Comparison of ENCODE assay signal across 18 cellular contexts in genomic region chr4:20992002-20992401, GRCh38.
DNase-seq lines count a peak whose midpoint lies in the region; ATAC-seq, FAIRE-seq and TF ChIP-seq lines count a peak whose summit lies in the region.
"Had no signal": no experiment of that assay in that cellular context is flagged by ENCODE, and none has a peak within 500 bp of the region (broad histone marks: within the 10 kb centered on the region; RNA-seq: fewer than 3 reads in every experiment).

No MANE protein-coding gene starts in this region.

- H3K79me2 ChIP-seq in endothelial cell of umbilical vein (ENCODE audit: control insufficient read depth, insufficient read depth, low read length) (no peaks in the 10 kb centered on the region), neural progenitor cell (ENCODE audit: low read depth) (no peaks in the 10 kb centered on the region)

- H3K27me3 ChIP-seq in endothelial cell of umbilical vein (ENCODE audit: control insufficient read depth in 2 of 2, insufficient read depth in 2 of 2, low read length in 2 of 2), result no peaks in the 10 kb centered on the region
- H3K27me3 ChIP-seq in neural progenitor cell, result no peaks in the 10 kb centered on the region
- H3K27me3 ChIP-seq: SJCRH30 had no signal

- H3K4me3 Mint-ChIP-seq in neural progenitor cell, result no peak overlapping the region
- H3K4me3 Mint-ChIP-seq: CD14-positive monocyte, H9, IgD-negative memory B cell had no signal

- peak overlapping the region; percentile 37 for H2AFZ ChIP-seq in endothelial cell of umbilical vein (ENCODE audit: low read depth, low read length)
- no peak overlapping the region for H2AFZ ChIP-seq in neural progenitor cell (replicated peaks)
- H2AFZ ChIP-seq: PC-9 had no signal

- ATAC-seq in HG03097 (IDR thresholded peaks at IDR 0.05; ENCODE audit: low FRiP score, unreplicated experiment), result no peak

- H3F3A ChIP-seq in neural progenitor cell (ENCODE audit: low read depth), result no peaks in the 10 kb centered on the region

- no peaks in the 10 kb centered on the region for H3K9me1 ChIP-seq in endothelial cell of umbilical vein (replicated peaks; ENCODE audit: control insufficient read depth, extremely low read depth, insufficient read depth, low read length)

- no peak overlapping the region for H3K27ac Mint-ChIP-seq in neural progenitor cell
- H3K27ac Mint-ChIP-seq: CD14-positive monocyte, H9, IgD-negative memory B cell had no signal

- DNase-seq in MV-4-11 (lab: John Stamatoyannopoulos, UW) (peak; percentile 89), RCC 7860 (ENCODE audit: low spot score) (peak; percentile 20), endothelial cell of umbilical vein (ENCODE audit: low read depth, low spot score) (peak; percentile 84), pulmonary artery endothelial cell (ENCODE audit: low read depth, low spot score) (peak; percentile 20), COR-L47 (lab: John Stamatoyannopoulos, UW) (no peak), neural progenitor cell (ENCODE audit: low spot score) (no peak)
- DNase-seq: AML-193, GF-D8, H9, Kasumi-1, NCI-H1105 treated with DMSO at 0.1 percent for 48 hours, NCI-H1694, NCI-H2081 treated with DMSO at 0.1 percent for 48 hours, PC-9, SJCRH30 had no signal

- H3K4me1 Mint-ChIP-seq in neural progenitor cell, result no peaks in the 10 kb centered on the region
- H3K4me1 Mint-ChIP-seq: CD14-positive monocyte, IgD-negative memory B cell had no signal

- no peaks in the 10 kb centered on the region for H3K9me3 ChIP-seq in endothelial cell of umbilical vein (replicated peaks; ENCODE audit: control insufficient read depth, insufficient read depth, low read length)
- H3K9me3 ChIP-seq in neural progenitor cell (ENCODE audit: low read depth), result no peaks in the 10 kb centered on the region

- peak overlapping the region; percentile 20 for H3K27ac ChIP-seq in endothelial cell of umbilical vein (ENCODE audit: insufficient read depth, low read depth, low read length)
- no peak overlapping the region for H3K27ac ChIP-seq in neural progenitor cell
- H3K27ac ChIP-seq: PC-9, SJCRH30 had no signal

- no peaks in the 10 kb centered on the region for H3K9me3 Mint-ChIP-seq in neural progenitor cell

- H3K4me2 ChIP-seq in endothelial cell of umbilical vein (ENCODE audit: insufficient read depth, low read length) (no peak overlapping the region), neural progenitor cell (no peak overlapping the region)
- H3K4me2 ChIP-seq: PC-9 had no signal

- no peak overlapping the region for H3K4me3 ChIP-seq in endothelial cell of umbilical vein (replicated peaks in 1 of 3; ENCODE audit: insufficient read depth in 1 of 3, low read depth in 1 of 3, low read length in 3 of 3)
- no peak overlapping the region for H3K4me3 ChIP-seq in neural progenitor cell
- H3K4me3 ChIP-seq: PC-9, SJCRH30 had no signal

- TF ChIP-seq POLR2A in endothelial cell of umbilical vein (IDR thresholded peaks at IDR 0.05; ENCODE audit: low read depth, low read length), result no peak

- TF ChIP-seq CTCF in endothelial cell of umbilical vein (IDR thresholded peaks at IDR 0.05; ENCODE audit: extremely low read depth in 1 of 2, insufficient read depth in 1 of 2, low read depth in 1 of 2, low read length in 2 of 2) (no peak), neural progenitor cell (IDR thresholded peaks at IDR 0.05) (no peak)

- POLR2A ChIA-PET in endothelial cell of umbilical vein (lab: Charles Lee), result no interaction called here

- intact Hi-C loops in endothelial cell of umbilical vein (cut with micrococcal nuclease), result no loop called here

- no peak for FAIRE-seq in RCC 7860 (lab: Jason Lieb, UNC)
- peak; percentile 67 for FAIRE-seq in endothelial cell of umbilical vein (lab: Jason Lieb, UNC)

- CTCF ChIA-PET in endothelial cell of umbilical vein (lab: Charles Lee), result interaction anchor here (0.7 kb wide), 1 partner anchor 773 kb away, joined by 3 read pairs; no protein-coding TSS in a partner anchor

- no TSS peak for BruUV-seq in endothelial cell of umbilical vein (replicated peaks; lab: Mats Ljungman, UMichigan)

- H3K4me1 ChIP-seq in endothelial cell of umbilical vein (ENCODE audit: control insufficient read depth, extremely low read depth, insufficient read depth, low read length), result no peaks in the 10 kb centered on the region
- no peaks in the 10 kb centered on the region for H3K4me1 ChIP-seq in neural progenitor cell
- H3K4me1 ChIP-seq: SJCRH30 had no signal

- no peaks in the 10 kb centered on the region for H3K36me3 Mint-ChIP-seq in neural progenitor cell
- H3K36me3 Mint-ChIP-seq: CD14-positive monocyte had no signal

- no peaks in the 10 kb centered on the region for H3K27me3 Mint-ChIP-seq in neural progenitor cell (ENCODE audit: insufficient read depth, low read depth)
- H3K27me3 Mint-ChIP-seq: IgD-negative memory B cell had no signal

- H4K20me1 ChIP-seq in endothelial cell of umbilical vein (replicated peaks; ENCODE audit: control insufficient read depth, extremely low read depth, insufficient read depth, low read length) (no peaks in the 10 kb centered on the region), neural progenitor cell (ENCODE audit: low read depth) (no peaks in the 10 kb centered on the region)

- dilution Hi-C loops in endothelial cell of umbilical vein (cut with MboI; ENCODE audit: extremely low pct_ligation_motif_present, low sequenced_read_pairs), result no loop called here

- H3K9ac ChIP-seq in endothelial cell of umbilical vein (replicated peaks; ENCODE audit: extremely low read depth, insufficient read depth, low read length) (no peak overlapping the region), neural progenitor cell (no peak overlapping the region)

- no peaks in the 10 kb centered on the region for H3K36me3 ChIP-seq in endothelial cell of umbilical vein (ENCODE audit: control insufficient read depth in 2 of 2, extremely low read depth in 1 of 2, insufficient read depth in 2 of 2, low read length in 2 of 2)
- no peaks in the 10 kb centered on the region for H3K36me3 ChIP-seq in neural progenitor cell
- H3K36me3 ChIP-seq: SJCRH30 had no signal

TF ChIP-seq in endothelial cell of umbilical vein, 7 proteins besides CTCF, POLR2A, EP300 and RAD21:
- TF ChIP-seq GATA2 (IDR thresholded peaks at IDR 0.05; ENCODE audit: insufficient read depth, insufficient read length, low read depth, low read length) (no peak), FOS (IDR thresholded peaks at IDR 0.05; ENCODE audit: borderline replicate concordance, insufficient read depth, low read length) (no peak), JUN (IDR thresholded peaks at IDR 0.05; ENCODE audit: borderline replicate concordance, insufficient read depth, insufficient read length, low read depth) (no peak), MAX (IDR thresholded peaks at IDR 0.05; ENCODE audit: insufficient read depth, insufficient read length) (no peak), POLR2AphosphoS5 (IDR thresholded peaks at IDR 0.05; ENCODE audit: insufficient read depth, low read depth, low read length) (no peak), MYC (IDR thresholded peaks at IDR 0.05; ENCODE audit: low read depth, low read length) (no peak), EZH2 (IDR thresholded peaks at IDR 0.05; ENCODE audit: borderline replicate concordance, low read depth, low read length, severe bottlenecking) (no peak)

Comparison
In these comparisons a context has a peak if more than half of its experiments do, and no peak if none do; other contexts are left out.
1. DNase-seq: peak in MV-4-11 (single experiment), RCC 7860 (single experiment), endothelial cell of umbilical vein (single experiment) and pulmonary artery endothelial cell (single experiment); none in COR-L47 (single experiment) and neural progenitor cell (single experiment).